ENCODE assay signal across 16 cellular contexts in genomic region chr2:23492941-23493340, GRCh38.
DNase-seq lines count a peak whose midpoint lies in the region; ATAC-seq and TF ChIP-seq lines count a peak whose summit lies in the region.
"Had no signal": no experiment of that assay in that cellular context is flagged by ENCODE, and none has a peak within 500 bp of the region (broad histone marks: within the 10 kb centered on the region; RNA-seq: fewer than 3 reads in every experiment).

No MANE protein-coding gene starts in this region.

- TF ChIP-seq POLR2A in prostate gland (IDR thresholded peaks at IDR 0.05) = peak; percentile 23

- H3K79me2 ChIP-seq in mammary epithelial cell (ENCODE audit: insufficient read depth, low read length) = no peaks in the 10 kb centered on the region

- in situ Hi-C loops in mammary epithelial cell (cut with MboI; ENCODE audit: low sequenced_read_pairs in 2 of 2) = no loop called here

- dilution Hi-C loops in mammary epithelial cell (cut with HindIII; ENCODE audit: low sequenced_read_pairs) = no loop called here

- peak overlapping the region; percentile 58 for H3K4me2 ChIP-seq in mammary epithelial cell (ENCODE audit: insufficient read depth, low read depth, low read length)

- H3K27ac ChIP-seq in mammary epithelial cell (ENCODE audit: insufficient read depth, low read depth, low read length) (no peak overlapping the region), prostate gland (peak overlapping the region; percentile 26 to 36)

- H2AFZ ChIP-seq in mammary epithelial cell (ENCODE audit: low read depth, low read length) = peak overlapping the region; percentile 73

- H3K9ac ChIP-seq in mammary epithelial cell (ENCODE audit: insufficient read depth, low read length) = peak overlapping the region; percentile 21

- CTCF ChIA-PET in mammary epithelial cell (lab: Charles Lee; ENCODE audit: low non-redundant PET) = interaction anchor here (0.7 kb wide), 1 partner anchor 592 kb away, joined by 6 read pairs; the partner anchor contains the start of gene TP53I3

- H3K4me3 ChIP-seq in mammary epithelial cell (replicated peaks in 1 of 3; ENCODE audit: insufficient read depth in 1 of 3, low read depth in 2 of 3, low read length in 3 of 3) (no peak overlapping the region), prostate gland (peak overlapping the region in 1 of 2 donors; percentile 2)

- no peak for ATAC-seq in HG02884 (IDR thresholded peaks at IDR 0.05; ENCODE audit: unreplicated experiment)
- ATAC-seq in GM19351 (IDR thresholded peaks at IDR 0.05; ENCODE audit: unreplicated experiment) = no peak
- ATAC-seq: HCT116 had no signal

- H3K4me1 ChIP-seq in mammary epithelial cell (ENCODE audit: insufficient read depth, low read length) (peaks cover 35% of the 10 kb centered on the region), prostate gland (replicated peaks) (no peaks in the 10 kb centered on the region)

- no peaks in the 10 kb centered on the region for H4K20me1 ChIP-seq in mammary epithelial cell (ENCODE audit: insufficient read depth, low read length)

- no peaks in the 10 kb centered on the region for H3K36me3 ChIP-seq in mammary epithelial cell (ENCODE audit: insufficient read depth, low read length)
- H3K36me3 ChIP-seq in prostate gland = no peaks in the 10 kb centered on the region

- no peaks in the 10 kb centered on the region for H3K9me3 ChIP-seq in mammary epithelial cell (replicated peaks; ENCODE audit: insufficient read depth, low read length)
- H3K9me3 ChIP-seq in prostate gland = no peaks in the 10 kb centered on the region

- DNase-seq in NCI-H1105 treated with DMSO at 0.1 percent for 48 hours (lab: John Stamatoyannopoulos, UW) (peak; percentile 24), NCI-H1105 (lab: John Stamatoyannopoulos, UW) (no peak), NCI-H2171 treated with DMSO at 0.1 percent for 48 hours (lab: John Stamatoyannopoulos, UW) (peak; percentile 98), mammary epithelial cell (peak; percentile 76), prostate gland (ENCODE audit: low spot score) (peak; percentile 81), RKO (ENCODE audit: low spot score) (no peak)
- DNase-seq: 8988T; activated CD4-positive, CD25-positive, alpha-beta regulatory T cell; activated T-cell treated with anti-CD3 and anti-CD28 coated beads, Interleukin-2, amount 50 U/mL, for 1 hour; CD4-positive, alpha-beta memory T cell; MV-4-11; occipital lobe; SW 1271 had no signal

- no TSS peak for BruUV-seq in mammary epithelial cell (replicated peaks; lab: Mats Ljungman, UMichigan)

- TF ChIP-seq CTCF in mammary epithelial cell (conservative IDR thresholded peaks at IDR 0.05 in 1 of 2, IDR thresholded peaks at IDR 0.05 in 1 of 2; ENCODE audit: extremely low read depth in 1 of 2, insufficient read depth in 1 of 2, low read depth in 1 of 2, low read length in 2 of 2) (no peak), prostate gland (IDR thresholded peaks at IDR 0.05) (no peak)

- 0% methylated on average over 7 of the region's 7 CpGs for WGBS in mammary epithelial cell (ENCODE audit: low coverage, missing lambda C conversion rate)
- 25% methylated on average over 7 of the region's 7 CpGs for WGBS in prostate gland

- H3K27me3 ChIP-seq in mammary epithelial cell (ENCODE audit: insufficient read depth, low read length) (no peaks in the 10 kb centered on the region), prostate gland (replicated peaks; ENCODE audit: insufficient read depth) (no peaks in the 10 kb centered on the region)

- intact Hi-C loops in mammary epithelial cell (cut with micrococcal nuclease) (loop anchor here (1.0 kb wide), 1 partner anchor 12 kb away; no protein-coding TSS in a partner anchor), prostate gland (cut with DNase I) (no loop called here)

Comparison
In these comparisons a context has a peak if more than half of its experiments do, and no peak if none do; other contexts are left out.
1. DNase-seq: peak in NCI-H1105 treated with DMSO at 0.1 percent for 48 hours (single experiment), NCI-H2171 treated with DMSO at 0.1 percent for 48 hours (single experiment), mammary epithelial cell (single experiment) and prostate gland (single experiment); none in NCI-H1105 (single experiment) and RKO (single experiment).